ENCODE assay signal across 14 cellular contexts in genomic region chr20:32470940-32471339, GRCh38.
DNase-seq lines count a peak whose midpoint lies in the region; ATAC-seq and TF ChIP-seq lines count a peak whose summit lies in the region.
"Had no signal": no experiment of that assay in that cellular context is flagged by ENCODE, and none has a peak within 500 bp of the region (broad histone marks: within the 10 kb centered on the region; RNA-seq: fewer than 3 reads in every experiment).

No MANE protein-coding gene starts in this region.

- POLR2A ChIA-PET in naive thymus-derived CD8-positive, alpha-beta T cell (lab: Charles Lee) = interaction anchor here (1.6 to 2.8 kb wide), 2 partner anchors 38 to 50 kb away, joined by 4 to 14 read pairs; no protein-coding TSS in a partner anchor

- H4K20me1 ChIP-seq in mammary epithelial cell (ENCODE audit: insufficient read depth, low read length) = no peaks in the 10 kb centered on the region

- H3K4me1 Mint-ChIP-seq in effector memory CD8-positive, alpha-beta T cell (ENCODE audit: low read depth in 2 of 2) = peaks cover 0 to 24% of the 10 kb centered on the region in 2 donors
- peaks cover 12 to 37% (median 19%) of the 10 kb centered on the region in 4 donors for H3K4me1 Mint-ChIP-seq in naive thymus-derived CD8-positive, alpha-beta T cell

- dilution Hi-C loops in mammary epithelial cell (cut with HindIII; ENCODE audit: low sequenced_read_pairs) = no loop called here

- H3K27me3 ChIP-seq in breast epithelium = no peaks in the 10 kb centered on the region
- H3K27me3 ChIP-seq in mammary epithelial cell (ENCODE audit: insufficient read depth, low read length) = no peaks in the 10 kb centered on the region
- no peaks in the 10 kb centered on the region for H3K27me3 ChIP-seq in thyroid gland
- H3K27me3 ChIP-seq in vagina = no peaks in the 10 kb centered on the region

- DNase-seq in breast epithelium (ENCODE audit: low spot score in 2 of 2) (no peak), mammary epithelial cell (no peak), thyroid gland (no peak), GM13976 (ENCODE audit: low spot score) (no peak), vagina (ENCODE audit: extremely low spot score in 2 of 2) (no peak), SW480 (ENCODE audit: low spot score) (no peak)
- DNase-seq in effector memory CD8-positive, alpha-beta T cell = no peak
- no peak for DNase-seq in naive thymus-derived CD8-positive, alpha-beta T cell
- DNase-seq: GOT3, NCI-H1417 treated with DMSO at 0.1 percent for 48 hours, NCI-H446, retina had no signal

- H3K9ac ChIP-seq in mammary epithelial cell (ENCODE audit: insufficient read depth, low read length) = no peak overlapping the region

- CTCF ChIA-PET in mammary epithelial cell (lab: Charles Lee; ENCODE audit: low non-redundant PET) = no interaction called here

- no TSS peak for BruUV-seq in mammary epithelial cell (replicated peaks; lab: Mats Ljungman, UMichigan)

- intact Hi-C loops in breast epithelium (cut with DNase I; ENCODE audit: low total_unique reads) (no loop called here), mammary epithelial cell (cut with micrococcal nuclease) (no loop called here), thyroid gland (cut with DNase I) (no loop called here), vagina (cut with DNase I) (no loop called here)

- H3K27ac Mint-ChIP-seq in effector memory CD8-positive, alpha-beta T cell = peak overlapping the region; percentile 35 to 88
- peak overlapping the region in 9 of 10 donors; percentile 16 to 91 (median 74) for H3K27ac Mint-ChIP-seq in naive thymus-derived CD8-positive, alpha-beta T cell

- H3K36me3 Mint-ChIP-seq in effector memory CD8-positive, alpha-beta T cell (ENCODE audit: insufficient read depth) = peaks cover 32% of the 10 kb centered on the region
- H3K36me3 Mint-ChIP-seq in naive thymus-derived CD8-positive, alpha-beta T cell = peaks cover 0 to 22% (median 2%) of the 10 kb centered on the region in 3 donors

- TF ChIP-seq CTCF in breast epithelium (IDR thresholded peaks at IDR 0.05) (no peak), mammary epithelial cell (conservative IDR thresholded peaks at IDR 0.05 in 1 of 2, IDR thresholded peaks at IDR 0.05 in 1 of 2; ENCODE audit: extremely low read depth in 1 of 2, insufficient read depth in 1 of 2, low read depth in 1 of 2, low read length in 2 of 2) (no peak), thyroid gland (IDR thresholded peaks at IDR 0.05) (no peak), GM13976 (IDR thresholded peaks at IDR 0.05; ENCODE audit: borderline replicate concordance, control extremely low read depth, extremely low read depth, insufficient read depth, missing control alignments) (no peak), vagina (IDR thresholded peaks at IDR 0.05) (no peak)

- in situ Hi-C loops in mammary epithelial cell (cut with MboI; ENCODE audit: low sequenced_read_pairs in 2 of 2) (loop anchor here in 1 of 2 donors (25.0 kb wide), 1 partner anchor 259 kb away; the partner anchor contains the start of genes PLAGL2 and POFUT1), GM13976 (cut with MboI; ENCODE audit: low sequenced_read_pairs, unreplicated experiment) (no loop called here)

- H3K4me1 ChIP-seq in breast epithelium (peaks cover 18 to 19% of the 10 kb centered on the region in 2 donors), mammary epithelial cell (ENCODE audit: insufficient read depth, low read length) (peaks cover 15% of the 10 kb centered on the region), thyroid gland (peaks cover 27 to 82% of the 10 kb centered on the region in 2 donors), vagina (peaks cover 66% of the 10 kb centered on the region)

- no peak for TF ChIP-seq POLR2A in breast epithelium (IDR thresholded peaks at IDR 0.05)
- no peak for TF ChIP-seq POLR2A in thyroid gland (IDR thresholded peaks at IDR 0.05)
- no peak for TF ChIP-seq POLR2A in vagina (IDR thresholded peaks at IDR 0.05)

- no peak overlapping the region for H3K4me2 ChIP-seq in mammary epithelial cell (ENCODE audit: insufficient read depth, low read depth, low read length)
- H3K4me2 ChIP-seq: A549 had no signal

- no peak overlapping the region for H2AFZ ChIP-seq in mammary epithelial cell (ENCODE audit: low read depth, low read length)

- 70% methylated on average over 8 of the region's 9 CpGs for WGBS in mammary epithelial cell (ENCODE audit: low coverage, missing lambda C conversion rate)
- 77 to 83% methylated on average over 8 to 9 of the region's 9 CpGs for WGBS in thyroid gland, 2 donors

- H3K9me3 Mint-ChIP-seq in effector memory CD8-positive, alpha-beta T cell = no peaks in the 10 kb centered on the region
- H3K9me3 Mint-ChIP-seq in naive thymus-derived CD8-positive, alpha-beta T cell = no peaks in the 10 kb centered on the region

- ATAC-seq in effector memory CD8-positive, alpha-beta T cell (replicated peaks) = no peak
- ATAC-seq in naive thymus-derived CD8-positive, alpha-beta T cell = no peak

- H3K27ac ChIP-seq in breast epithelium = peak overlapping the region; percentile 48 to 62
- H3K27ac ChIP-seq in mammary epithelial cell (ENCODE audit: insufficient read depth, low read depth, low read length) = no peak overlapping the region
- peak overlapping the region in 2 of 3 donors; percentile 30 to 50 for H3K27ac ChIP-seq in thyroid gland
- no peak overlapping the region for H3K27ac ChIP-seq in vagina
- H3K27ac ChIP-seq: epithelial cell of prostate had no signal

- no peaks in the 10 kb centered on the region for H3K36me3 ChIP-seq in breast epithelium
- H3K36me3 ChIP-seq in mammary epithelial cell (ENCODE audit: insufficient read depth, low read length) = no peaks in the 10 kb centered on the region
- no peaks in the 10 kb centered on the region for H3K36me3 ChIP-seq in thyroid gland
- H3K36me3 ChIP-seq in vagina = no peaks in the 10 kb centered on the region

- H3K9me3 ChIP-seq in breast epithelium (no peaks in the 10 kb centered on the region), mammary epithelial cell (replicated peaks; ENCODE audit: insufficient read depth, low read length) (no peaks in the 10 kb centered on the region), thyroid gland (no peaks in the 10 kb centered on the region), vagina (no peaks in the 10 kb centered on the region)
- H3K9me3 ChIP-seq: A549 had no signal

- H3K4me3 ChIP-seq in breast epithelium (no peak overlapping the region), mammary epithelial cell (replicated peaks in 1 of 3; ENCODE audit: insufficient read depth in 1 of 3, low read depth in 2 of 3, low read length in 3 of 3) (no peak overlapping the region), thyroid gland (replicated peaks in 1 of 3) (no peak overlapping the region), vagina (no peak overlapping the region)
- H3K4me3 ChIP-seq: A549 had no signal

- no peaks in the 10 kb centered on the region for H3K79me2 ChIP-seq in mammary epithelial cell (ENCODE audit: insufficient read depth, low read length)

- no peak overlapping the region for H3K4me3 Mint-ChIP-seq in effector memory CD8-positive, alpha-beta T cell
- H3K4me3 Mint-ChIP-seq in naive thymus-derived CD8-positive, alpha-beta T cell = no peak overlapping the region

- no peaks in the 10 kb centered on the region for H3K27me3 Mint-ChIP-seq in effector memory CD8-positive, alpha-beta T cell
- H3K27me3 Mint-ChIP-seq in naive thymus-derived CD8-positive, alpha-beta T cell = no peaks in the 10 kb centered on the region

Comparison
In these comparisons a context has a peak if more than half of its experiments do, and no peak if none do; other contexts are left out.
1. H3K27ac ChIP-seq: peak in breast epithelium (2 of 2) and thyroid gland (2 of 3); none in mammary epithelial cell (single experiment) and vagina (single experiment).